8 cellular contexts compared by ENCODE assay signal in genomic region chr21:45308211-45309068, GRCh38. TPM values are rescaled to one million over a fixed set of nuclear protein-coding genes. Genes with fewer than 3 reads are reported as not detected.
DNase-seq lines count a peak whose midpoint lies in the region; ATAC-seq, FAIRE-seq and TF ChIP-seq lines count a peak whose summit lies in the region.

No MANE protein-coding gene starts in this region.

- H3K36me3 ChIP-seq in Peyer's patch: no peaks in the 10 kb centered on the region
- H3K36me3 ChIP-seq in esophagus muscularis mucosa: no peaks in the 10 kb centered on the region
- H3K36me3 ChIP-seq in pancreas: no peaks in the 10 kb centered on the region

- no peaks in the 10 kb centered on the region for H3K9me3 ChIP-seq in Peyer's patch
- H3K9me3 ChIP-seq in esophagus muscularis mucosa: no peaks in the 10 kb centered on the region
- no peaks in the 10 kb centered on the region for H3K9me3 ChIP-seq in pancreas

- 65% methylated on average over 19 of the region's 26 CpGs for WGBS in esophagus muscularis mucosa
- 42 to 55% methylated on average over 26 of the region's 26 CpGs for WGBS in pancreas, 2 donors

- H3K4me3 ChIP-seq in Peyer's patch: no peak overlapping the region
- no peak overlapping the region for H3K4me3 ChIP-seq in esophagus muscularis mucosa
- no peak overlapping the region for H3K4me3 ChIP-seq in pancreas

- ATAC-seq in pancreas: peak in 3 of 4 donors; percentile 3 to 19 (median 4)
- no peak for ATAC-seq in HG02852 (IDR thresholded peaks at IDR 0.05; ENCODE audit: unreplicated experiment)

- H3K27ac ChIP-seq in Peyer's patch (peak overlapping the region; percentile 56 to 81 (median 66)), esophagus muscularis mucosa (replicated peaks in 1 of 4) (peak overlapping the region; percentile 50 to 76 (median 68)), pancreas (peak overlapping the region; percentile 26 to 64 (median 41))

- DNase-seq in ELR (ENCODE audit: low read depth): peak; percentile 50
- DNase-seq in Peyer's patch: peak in 2 of 3 donors; percentile 51 to 73
- no peak for DNase-seq in esophagus muscularis mucosa (ENCODE audit: extremely low spot score)
- DNase-seq in pancreas: peak in 3 of 6 donors; percentile 33 to 59 (median 48)
- no peak for DNase-seq in AG20443 (ENCODE audit: low spot score)
- no peak for DNase-seq in type B pancreatic cell (ENCODE audit: extremely low spot score, unreplicated experiment)
- DNase-seq in NCI-H187 (lab: John Stamatoyannopoulos, UW): no peak

- TF ChIP-seq CTCF in Peyer's patch (IDR thresholded peaks at IDR 0.05) (no peak), esophagus muscularis mucosa (IDR thresholded peaks at IDR 0.05) (no peak), pancreas (IDR thresholded peaks at IDR 0.05) (no peak), type B pancreatic cell (conservative IDR thresholded peaks at IDR 0.05) (no peak)

- H3K27ac Mint-ChIP-seq in type B pancreatic cell: no peak overlapping the region

- peaks cover 0 to 33% (median 0%) of the 10 kb centered on the region in 4 donors for H3K4me1 ChIP-seq in Peyer's patch
- H3K4me1 ChIP-seq in esophagus muscularis mucosa: peaks cover 40 to 49% (median 45%) of the 10 kb centered on the region in 4 donors
- H3K4me1 ChIP-seq in pancreas: peaks cover 3 to 7% (median 4%) of the 10 kb centered on the region in 3 donors

- H3K27me3 ChIP-seq in Peyer's patch (no peaks in the 10 kb centered on the region), esophagus muscularis mucosa (no peaks in the 10 kb centered on the region), pancreas (peaks cover 0 to 4% (median 0%) of the 10 kb centered on the region in 4 donors)

- H3K9me3 Mint-ChIP-seq in type B pancreatic cell: no peaks in the 10 kb centered on the region

- no peaks in the 10 kb centered on the region for H3K27me3 Mint-ChIP-seq in type B pancreatic cell

- peaks cover 31% of the 10 kb centered on the region for H3K4me1 Mint-ChIP-seq in type B pancreatic cell (ENCODE audit: unreplicated experiment)

- H3K36me3 Mint-ChIP-seq in type B pancreatic cell: no peaks in the 10 kb centered on the region

- FAIRE-seq in pancreas (lab: Jason Lieb, UNC): no peak

- no peak overlapping the region for H3K4me3 Mint-ChIP-seq in type B pancreatic cell

- TF ChIP-seq EP300 in esophagus muscularis mucosa (IDR thresholded peaks at IDR 0.05): no peak

- intact Hi-C loops in esophagus muscularis mucosa (cut with DNase I): no loop called here
- intact Hi-C loops in pancreas (cut with DNase I): no loop called here

- TF ChIP-seq POLR2A in Peyer's patch (IDR thresholded peaks at IDR 0.05): no peak
- TF ChIP-seq POLR2A in esophagus muscularis mucosa (IDR thresholded peaks at IDR 0.05; ENCODE audit: low read depth): no peak

RNA-seq across cellular contexts. Expression of gene POFUT2, which starts 20.7 kb away (rescaled TPM):
- total RNA-seq in Peyer's patch (10 to 100 TPM; 25.6 to 76.4 (median 47.6) TPM), esophagus muscularis mucosa (10 to 100 TPM; 15.8 to 21.6 (median 18.7) TPM), pancreas (10 to 100 TPM; 10.1 to 22.5 (median 13.5) TPM), type B pancreatic cell (ENCODE audit: low replicate concordance) (42.5 and 52.8 TPM in 2 replicates)
- polyA plus RNA-seq in pancreas: 10 to 100 TPM; 42.5 to 46.9 TPM

Comparison
In these comparisons a context has a peak if more than half of its experiments do, and no peak if none do; other contexts are left out.
1. DNase-seq: peak in ELR (single experiment) and Peyer's patch (2 of 3); none in esophagus muscularis mucosa (single experiment), AG20443 (single experiment), type B pancreatic cell (single experiment) and NCI-H187 (0 of 2).
2. Peak in every context shown above with its lines, with median percentiles within 50 percentile points of each other: H3K27ac ChIP-seq.